ENCODE assay signal across 10 cellular contexts in the genomic region with DNA sequence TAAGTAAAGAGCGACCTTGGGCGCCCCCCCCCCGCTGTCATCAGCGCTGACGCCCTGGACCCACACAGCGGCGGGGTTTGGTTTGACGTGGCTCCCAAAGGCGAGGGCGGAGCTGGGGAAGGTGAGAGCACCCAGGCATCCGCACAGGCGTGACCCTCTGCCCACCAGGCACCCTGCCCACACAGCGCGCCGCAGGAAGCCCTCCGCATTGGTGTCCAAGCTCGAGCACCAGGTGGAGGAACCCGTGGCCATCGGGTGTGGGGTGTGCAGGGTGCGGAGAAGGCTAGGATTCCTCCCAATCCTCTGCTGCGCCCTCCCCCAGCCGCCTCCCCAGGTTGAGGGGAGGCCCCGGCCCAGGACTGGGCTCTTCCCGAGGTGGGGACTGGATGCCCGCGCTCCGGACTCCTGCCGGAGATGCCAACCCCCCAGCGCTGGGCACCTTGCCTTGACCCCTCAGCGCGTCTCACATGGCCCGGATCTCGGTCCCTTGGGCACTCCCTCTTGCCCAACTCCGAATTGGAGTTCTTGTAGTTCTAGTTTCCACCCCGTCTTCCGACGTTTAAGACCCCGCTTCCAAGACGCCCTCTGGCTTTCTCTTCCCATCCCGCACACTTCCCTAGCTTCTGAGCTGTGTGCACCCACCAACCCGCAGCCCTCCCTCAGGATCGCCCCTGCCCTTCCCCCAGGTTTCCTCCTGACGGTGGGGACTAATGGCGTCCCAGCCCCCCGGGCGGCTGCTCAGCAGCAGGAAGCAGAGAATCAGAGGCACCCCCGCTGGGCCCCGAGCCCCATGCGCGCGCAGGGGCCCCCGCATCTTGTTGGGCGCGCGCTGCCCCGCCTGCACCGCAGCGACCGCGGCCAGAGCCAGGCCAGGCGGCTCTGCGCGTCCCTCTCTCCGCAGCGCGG. TPM values are rescaled to one million over a fixed set of nuclear protein-coding genes. Genes with fewer than 3 reads are reported as not detected.
DNase-seq lines count a peak whose midpoint lies in the region; ATAC-seq and TF ChIP-seq lines count a peak whose summit lies in the region.
"Had no signal": no experiment of that assay in that cellular context is flagged by ENCODE, and none has a peak within 500 bp of the region (broad histone marks: within the 10 kb centered on the region; RNA-seq: fewer than 3 reads in every experiment).

No MANE protein-coding gene starts in this region.

- H3K9me3 Mint-ChIP-seq in GM23338 (no peaks in the 10 kb centered on the region), chondrocyte (ENCODE audit: low read depth) (no peaks in the 10 kb centered on the region)
- H3K9me3 Mint-ChIP-seq in naive thymus-derived CD8-positive, alpha-beta T cell: no peaks in the 10 kb centered on the region

- peak overlapping the region; percentile 18; the same call in 1 of the 2 replicates for H3K4me3 ChIP-seq in AG04449 (ENCODE audit: low read depth, low read length)
- peak overlapping the region; percentile 75 for H3K4me3 ChIP-seq in GM23338
- peak overlapping the region in 1 of 2 donors; percentile 13 for H3K4me3 ChIP-seq in ascending aorta

- H3K4me1 Mint-ChIP-seq in GM23338 (peaks cover 5% of the 10 kb centered on the region), chondrocyte (ENCODE audit: low read depth) (peaks cover 18% of the 10 kb centered on the region)
- peaks cover 3 to 6% (median 5%) of the 10 kb centered on the region in 4 donors for H3K4me1 Mint-ChIP-seq in naive thymus-derived CD8-positive, alpha-beta T cell

- no peak overlapping the region for H3K27ac Mint-ChIP-seq in GM23338
- H3K27ac Mint-ChIP-seq in chondrocyte (ENCODE audit: unreplicated experiment): no peak overlapping the region
- no peak overlapping the region for H3K27ac Mint-ChIP-seq in naive thymus-derived CD8-positive, alpha-beta T cell

- DNase-seq in AG04449 (ENCODE audit: low read depth, low spot score) (no peak), GM23338 (ENCODE audit: low spot score) (peak; percentile 62), chondrocyte (ENCODE audit: low spot score) (peak; percentile 83), AG08396 (ENCODE audit: low spot score) (no peak), ascending aorta (ENCODE audit: low spot score in 2 of 2) (no peak), kidney glomerular epithelial cell (lab: John Stamatoyannopoulos, UW) (no peak)
- no peak for DNase-seq in naive thymus-derived CD8-positive, alpha-beta T cell
- DNase-seq: KBM-7 had no signal

- H3K27me3 Mint-ChIP-seq in GM23338 (ENCODE audit: insufficient read depth, low read depth, poor library complexity): peaks cover 65% of the 10 kb centered on the region
- peaks cover 53% of the 10 kb centered on the region for H3K27me3 Mint-ChIP-seq in chondrocyte (ENCODE audit: low read depth)
- H3K27me3 Mint-ChIP-seq in naive thymus-derived CD8-positive, alpha-beta T cell: peaks cover 36 to 63% (median 41%) of the 10 kb centered on the region in 5 donors

- peak; percentile 82 for ATAC-seq in GM23338
- ATAC-seq in naive thymus-derived CD8-positive, alpha-beta T cell: peak; percentile 42 to 57
- no peak for ATAC-seq in GM18861 (IDR thresholded peaks at IDR 0.05; ENCODE audit: unreplicated experiment)

- H3K4me1 ChIP-seq in GM23338 (ENCODE audit: insufficient read depth) (no peaks in the 10 kb centered on the region), ascending aorta (peaks cover 0 to 3% of the 10 kb centered on the region in 2 donors)

- POLR2A ChIA-PET in AG04449 (lab: Yijun Ruan, JAX): no interaction called here
- POLR2A ChIA-PET in naive thymus-derived CD8-positive, alpha-beta T cell (lab: Charles Lee): no interaction called here

- TF ChIP-seq CTCF in AG04449 (IDR thresholded peaks at IDR 0.05; ENCODE audit: insufficient read depth, low read length, missing control alignments): no peak
- TF ChIP-seq CTCF in GM23338 (conservative IDR thresholded peaks at IDR 0.05; ENCODE audit: low read depth in 2 of 2): no peak; a peak in 1 of 4 replicates
- TF ChIP-seq CTCF in chondrocyte (IDR thresholded peaks at IDR 0.05): no peak
- no peak for TF ChIP-seq CTCF in ascending aorta (IDR thresholded peaks at IDR 0.05)

- H3K36me3 ChIP-seq in GM23338 (ENCODE audit: insufficient read depth) (no peaks in the 10 kb centered on the region), ascending aorta (no peaks in the 10 kb centered on the region)

- H3K4me2 ChIP-seq in GM23338: peak overlapping the region; percentile 92

- no peaks in the 10 kb centered on the region for H3K9me3 ChIP-seq in ascending aorta

- H3K27me3 ChIP-seq in GM23338 (ENCODE audit: insufficient read depth): peaks cover 64% of the 10 kb centered on the region
- H3K27me3 ChIP-seq in ascending aorta: no peaks in the 10 kb centered on the region

- CTCF ChIA-PET in AG04449 (lab: Yijun Ruan, JAX): interaction anchor here (0.6 to 0.8 kb wide), 2 partner anchors 63 to 199 kb away, joined by 3 read pairs; no protein-coding TSS in a partner anchor

- intact Hi-C loops in ascending aorta (cut with DNase I): no loop called here

- H3K4me3 Mint-ChIP-seq in GM23338 (peak overlapping the region; percentile 79), chondrocyte (ENCODE audit: unreplicated experiment) (peak overlapping the region; percentile 54)
- H3K4me3 Mint-ChIP-seq in naive thymus-derived CD8-positive, alpha-beta T cell: peak overlapping the region in 6 of 10 donors; percentile 30 to 73 (median 54)

- no peak overlapping the region for H3K27ac ChIP-seq in GM23338 (ENCODE audit: low read depth)
- H3K27ac ChIP-seq in ascending aorta: no peak overlapping the region

- H3K36me3 Mint-ChIP-seq in GM23338 (ENCODE audit: low read depth): no peaks in the 10 kb centered on the region
- H3K36me3 Mint-ChIP-seq in chondrocyte (ENCODE audit: low read depth): peaks cover 6% of the 10 kb centered on the region
- peaks cover 0 to 4% (median 3%) of the 10 kb centered on the region in 3 donors for H3K36me3 Mint-ChIP-seq in naive thymus-derived CD8-positive, alpha-beta T cell

- no peaks in the 10 kb centered on the region for H3K9me2 ChIP-seq in GM23338 (ENCODE audit: insufficient read depth)

- H2AFZ ChIP-seq in GM23338: peak overlapping the region; percentile 97

- H3F3A ChIP-seq in GM23338 (replicated peaks; ENCODE audit: low read depth): no peaks in the 10 kb centered on the region

- no peaks in the 10 kb centered on the region for H4K20me1 ChIP-seq in GM23338 (replicated peaks; ENCODE audit: insufficient read depth)

- no peaks in the 10 kb centered on the region for H3K79me2 ChIP-seq in GM23338 (replicated peaks; ENCODE audit: insufficient read depth)

TF ChIP-seq in GM23338, 12 proteins besides CTCF, POLR2A, EP300 and RAD21 (continues in another document):
- TF ChIP-seq ZNF114 (CRISPR knock-in tag; IDR thresholded peaks at IDR 0.05): no peak
- TF ChIP-seq, protein P1, sequence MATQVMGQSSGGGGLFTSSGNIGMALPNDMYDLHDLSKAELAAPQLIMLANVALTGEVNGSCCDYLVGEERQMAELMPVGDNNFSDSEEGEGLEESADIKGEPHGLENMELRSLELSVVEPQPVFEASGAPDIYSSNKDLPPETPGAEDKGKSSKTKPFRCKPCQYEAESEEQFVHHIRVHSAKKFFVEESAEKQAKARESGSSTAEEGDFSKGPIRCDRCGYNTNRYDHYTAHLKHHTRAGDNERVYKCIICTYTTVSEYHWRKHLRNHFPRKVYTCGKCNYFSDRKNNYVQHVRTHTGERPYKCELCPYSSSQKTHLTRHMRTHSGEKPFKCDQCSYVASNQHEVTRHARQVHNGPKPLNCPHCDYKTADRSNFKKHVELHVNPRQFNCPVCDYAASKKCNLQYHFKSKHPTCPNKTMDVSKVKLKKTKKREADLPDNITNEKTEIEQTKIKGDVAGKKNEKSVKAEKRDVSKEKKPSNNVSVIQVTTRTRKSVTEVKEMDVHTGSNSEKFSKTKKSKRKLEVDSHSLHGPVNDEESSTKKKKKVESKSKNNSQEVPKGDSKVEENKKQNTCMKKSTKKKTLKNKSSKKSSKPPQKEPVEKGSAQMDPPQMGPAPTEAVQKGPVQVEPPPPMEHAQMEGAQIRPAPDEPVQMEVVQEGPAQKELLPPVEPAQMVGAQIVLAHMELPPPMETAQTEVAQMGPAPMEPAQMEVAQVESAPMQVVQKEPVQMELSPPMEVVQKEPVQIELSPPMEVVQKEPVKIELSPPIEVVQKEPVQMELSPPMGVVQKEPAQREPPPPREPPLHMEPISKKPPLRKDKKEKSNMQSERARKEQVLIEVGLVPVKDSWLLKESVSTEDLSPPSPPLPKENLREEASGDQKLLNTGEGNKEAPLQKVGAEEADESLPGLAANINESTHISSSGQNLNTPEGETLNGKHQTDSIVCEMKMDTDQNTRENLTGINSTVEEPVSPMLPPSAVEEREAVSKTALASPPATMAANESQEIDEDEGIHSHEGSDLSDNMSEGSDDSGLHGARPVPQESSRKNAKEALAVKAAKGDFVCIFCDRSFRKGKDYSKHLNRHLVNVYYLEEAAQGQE (IDR thresholded peaks at IDR 0.05; ENCODE audit: unreplicated experiment): no peak
- TF ChIP-seq POLR2AphosphoS5 (IDR thresholded peaks at IDR 0.05; ENCODE audit: low read depth): no peak

RNA-seq across cellular contexts. Expression of a gene that starts 25.9 kb away (rescaled TPM):
- total RNA-seq in GM23338 (2014; rRNA removed; shearing (Covaris generic)): not detected in 2 replicates
- not detected in 2 replicates for polyA plus RNA-seq in GM23338 (2016; fragmentation: Nextera tagmentation; extraction: Ambion mirVana)
- total RNA-seq in chondrocyte: not detected in 3 replicates
- not detected for total RNA-seq in naive thymus-derived CD8-positive, alpha-beta T cell
- polyA plus RNA-seq in naive thymus-derived CD8-positive, alpha-beta T cell: not detected
- total RNA-seq in ascending aorta: not detected
- total RNA-seq: T-helper 1 cell treated with Interleukin-12 subunit alpha and Interleukin-12 subunit beta and Interleukin-4 antibody, amounts not matched to agents 30 ng/mL and 1 ng/mL, for 36 hours had no signal

RNA-seq across cellular contexts. Expression of a gene that starts 29.3 kb away (rescaled TPM):
- total RNA-seq in GM23338 (2014; rRNA removed; shearing (Covaris generic)): 58.8 and 67.9 TPM in 2 replicates
- polyA plus RNA-seq in GM23338 (2016; fragmentation: Nextera tagmentation; extraction: Ambion mirVana): 44.9 and 49.2 TPM in 2 replicates
- total RNA-seq in chondrocyte: 42.3 to 47.9 TPM (median 43.5 TPM) in 3 replicates
- total RNA-seq in naive thymus-derived CD8-positive, alpha-beta T cell: 10 to 100 TPM; 81.9 to 89.1 TPM
- polyA plus RNA-seq in naive thymus-derived CD8-positive, alpha-beta T cell: 10 to 100 TPM; 51.2 to 62.6 (median 53.1) TPM
- 113 TPM for total RNA-seq in ascending aorta

RNA-seq across cellular contexts. Expression of a gene that starts 49.2 kb away (rescaled TPM):
- 18.8 and 22.1 TPM in 2 replicates for total RNA-seq in GM23338 (2014; rRNA removed; shearing (Covaris generic))
- 4.8 and 5.1 TPM in 2 replicates for polyA plus RNA-seq in GM23338 (2016; fragmentation: Nextera tagmentation; extraction: Ambion mirVana)
- total RNA-seq in chondrocyte (0.67 to 0.87 TPM (median 0.80 TPM) in 3 replicates), ascending aorta (not detected)
- total RNA-seq in naive thymus-derived CD8-positive, alpha-beta T cell: not detected
- polyA plus RNA-seq in naive thymus-derived CD8-positive, alpha-beta T cell: under 1 TPM in 2 of 3 donors, not detected in 1; 0.27 to 0.31 TPM
- total RNA-seq: T-helper 1 cell treated with Interleukin-12 subunit alpha and Interleukin-12 subunit beta and Interleukin-4 antibody, amounts not matched to agents 30 ng/mL and 1 ng/mL, for 36 hours had no signal

RNA-seq across cellular contexts. Expression of a gene that starts 59.8 kb away (rescaled TPM):
- total RNA-seq in GM23338 (2014; rRNA removed; shearing (Covaris generic)): 2.0 and 6.1 TPM in 2 replicates
- 1.0 and 1.3 TPM in 2 replicates for polyA plus RNA-seq in GM23338 (2016; fragmentation: Nextera tagmentation; extraction: Ambion mirVana)
- total RNA-seq in chondrocyte: 0.70 to 19.8 TPM (median 15.5 TPM) in 3 replicates
- total RNA-seq in naive thymus-derived CD8-positive, alpha-beta T cell: not detected
- not detected for polyA plus RNA-seq in naive thymus-derived CD8-positive, alpha-beta T cell
- total RNA-seq in ascending aorta: 182 TPM
- total RNA-seq: T-helper 1 cell treated with Interleukin-12 subunit alpha and Interleukin-12 subunit beta and Interleukin-4 antibody, amounts not matched to agents 30 ng/mL and 1 ng/mL, for 36 hours had no signal

Comparison
In these comparisons a context has a peak if more than half of its experiments do, and no peak if none do; other contexts are left out.
1. DNase-seq: peak in GM23338 (single experiment) and chondrocyte (single experiment); none in AG04449 (single experiment), naive thymus-derived CD8-positive, alpha-beta T cell (0 of 10), AG08396 (single experiment), ascending aorta (0 of 2) and kidney glomerular epithelial cell (single experiment).
2. RNA of a gene that starts 49.2 kb away (total RNA-seq): 18.8 to 22.1 TPM in GM23338; 0.67 to 0.87 TPM in chondrocyte, not detected in naive thymus-derived CD8-positive, alpha-beta T cell and not detected in ascending aorta (single experiment); every median in the first group is over 10 times any median in the second.
3. Peak in every context shown above with its lines, with median percentiles within 50 percentile points of each other: H3K4me3 Mint-ChIP-seq.